Comparison of ENCODE assay signal across 1 cellular context in the genomic region with DNA sequence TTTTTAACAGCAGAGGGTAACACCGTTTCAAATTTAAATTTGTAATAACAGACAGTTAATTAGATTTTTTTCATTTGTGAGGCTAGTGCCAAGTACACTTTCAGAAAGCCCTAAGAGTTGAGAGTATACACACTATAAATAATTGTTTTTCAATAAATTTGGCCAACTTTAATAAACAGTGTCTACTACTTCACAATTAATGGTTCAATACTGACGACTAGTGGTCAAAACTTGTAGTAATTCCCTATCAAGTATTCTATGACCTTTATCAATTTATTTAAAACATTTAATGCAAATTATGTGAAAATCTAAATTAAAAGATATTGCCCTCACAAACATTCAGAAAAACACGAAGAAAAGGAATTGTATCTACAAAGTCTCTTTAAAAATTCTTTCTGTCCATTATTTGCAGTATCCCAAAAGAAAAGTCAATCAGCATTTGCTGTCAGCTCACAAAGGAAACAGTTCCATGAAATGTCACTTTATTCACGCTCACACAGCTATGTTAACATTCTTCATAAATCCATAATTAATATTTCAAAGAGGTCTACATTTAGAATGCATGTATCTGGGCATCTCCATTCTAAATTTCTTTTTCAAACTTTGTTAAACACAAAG.
TF ChIP-seq lines count a peak whose summit lies in the region.

No MANE protein-coding gene starts in this region.

TF ChIP-seq in HCT116, 20 proteins besides CTCF, POLR2A, EP300 and RAD21 (continued from another document):
- TF ChIP-seq, protein P1, sequence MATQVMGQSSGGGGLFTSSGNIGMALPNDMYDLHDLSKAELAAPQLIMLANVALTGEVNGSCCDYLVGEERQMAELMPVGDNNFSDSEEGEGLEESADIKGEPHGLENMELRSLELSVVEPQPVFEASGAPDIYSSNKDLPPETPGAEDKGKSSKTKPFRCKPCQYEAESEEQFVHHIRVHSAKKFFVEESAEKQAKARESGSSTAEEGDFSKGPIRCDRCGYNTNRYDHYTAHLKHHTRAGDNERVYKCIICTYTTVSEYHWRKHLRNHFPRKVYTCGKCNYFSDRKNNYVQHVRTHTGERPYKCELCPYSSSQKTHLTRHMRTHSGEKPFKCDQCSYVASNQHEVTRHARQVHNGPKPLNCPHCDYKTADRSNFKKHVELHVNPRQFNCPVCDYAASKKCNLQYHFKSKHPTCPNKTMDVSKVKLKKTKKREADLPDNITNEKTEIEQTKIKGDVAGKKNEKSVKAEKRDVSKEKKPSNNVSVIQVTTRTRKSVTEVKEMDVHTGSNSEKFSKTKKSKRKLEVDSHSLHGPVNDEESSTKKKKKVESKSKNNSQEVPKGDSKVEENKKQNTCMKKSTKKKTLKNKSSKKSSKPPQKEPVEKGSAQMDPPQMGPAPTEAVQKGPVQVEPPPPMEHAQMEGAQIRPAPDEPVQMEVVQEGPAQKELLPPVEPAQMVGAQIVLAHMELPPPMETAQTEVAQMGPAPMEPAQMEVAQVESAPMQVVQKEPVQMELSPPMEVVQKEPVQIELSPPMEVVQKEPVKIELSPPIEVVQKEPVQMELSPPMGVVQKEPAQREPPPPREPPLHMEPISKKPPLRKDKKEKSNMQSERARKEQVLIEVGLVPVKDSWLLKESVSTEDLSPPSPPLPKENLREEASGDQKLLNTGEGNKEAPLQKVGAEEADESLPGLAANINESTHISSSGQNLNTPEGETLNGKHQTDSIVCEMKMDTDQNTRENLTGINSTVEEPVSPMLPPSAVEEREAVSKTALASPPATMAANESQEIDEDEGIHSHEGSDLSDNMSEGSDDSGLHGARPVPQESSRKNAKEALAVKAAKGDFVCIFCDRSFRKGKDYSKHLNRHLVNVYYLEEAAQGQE (IDR thresholded peaks at IDR 0.05; ENCODE audit: low read depth): no peak
- TF ChIP-seq EZH2phosphoT487 (IDR thresholded peaks at IDR 0.05; ENCODE audit: borderline replicate concordance) (no peak), EZH2 (IDR thresholded peaks at IDR 0.05) (no peak)
